In the genomic region with DNA sequence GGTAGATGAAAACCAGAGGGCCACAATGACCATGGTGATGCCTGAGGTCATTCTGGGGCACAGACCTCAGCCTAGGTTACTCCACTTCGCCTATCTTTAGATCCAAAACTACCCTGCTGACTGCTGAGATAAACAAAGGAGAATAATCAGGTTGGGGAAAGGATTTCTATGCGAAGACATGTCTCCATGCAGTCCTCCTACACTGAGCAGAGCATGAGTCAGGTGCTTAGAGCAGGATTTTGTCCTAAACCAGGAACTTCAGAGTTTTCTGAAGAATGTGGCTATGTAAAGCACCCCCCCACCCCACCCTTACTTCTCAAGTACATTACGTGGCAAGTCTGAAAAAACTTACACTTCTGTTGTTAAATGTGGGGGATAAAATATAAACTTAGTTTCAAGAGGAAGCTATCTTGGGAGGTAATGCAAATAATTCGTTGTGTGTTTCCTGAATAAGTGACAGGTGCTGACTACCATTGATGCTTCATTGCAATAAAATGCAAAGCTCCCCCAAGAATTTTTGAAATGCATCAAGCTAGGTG, we compare ENCODE assay signal across 13 cellular contexts. TPM values are rescaled to one million over a fixed set of nuclear protein-coding genes. Genes with fewer than 3 reads are reported as not detected.
DNase-seq lines count a peak whose midpoint lies in the region; ATAC-seq and TF ChIP-seq lines count a peak whose summit lies in the region.
"Had no signal": no experiment of that assay in that cellular context is flagged by ENCODE, and none has a peak within 500 bp of the region (broad histone marks: within the 10 kb centered on the region; RNA-seq: fewer than 3 reads in every experiment).

No MANE protein-coding gene starts in this region.

- no peaks in the 10 kb centered on the region for H3K9me3 ChIP-seq in CD8-positive, alpha-beta T cell (ENCODE audit: low read length)

- intact Hi-C loops in CD8-positive, alpha-beta T cell (cut with DNase I, micrococcal nuclease), result no loop called here
- intact Hi-C loops in lower leg skin (cut with DNase I; ENCODE audit: low total_unique reads), result no loop called here

- H3K9me3 Mint-ChIP-seq in CD8-positive, alpha-beta T cell, result no peaks in the 10 kb centered on the region
- H3K9me3 Mint-ChIP-seq: CD8-positive, alpha-beta memory T cell had no signal

- H3K27me3 ChIP-seq in CD8-positive, alpha-beta T cell (ENCODE audit: insufficient read depth, low read length), result no peaks in the 10 kb centered on the region

- ATAC-seq in CD8-positive, alpha-beta T cell, result no peak
- peak; percentile 61 for ATAC-seq in GM19455 (IDR thresholded peaks at IDR 0.05; ENCODE audit: unreplicated experiment)
- peak; percentile 54 for ATAC-seq in HG03108 (IDR thresholded peaks at IDR 0.05; ENCODE audit: unreplicated experiment)

- H3K27ac ChIP-seq in CD8-positive, alpha-beta T cell (ENCODE audit: low read depth, low read length), result no peak overlapping the region

- no peak for TF ChIP-seq POLR2A in lower leg skin (IDR thresholded peaks at IDR 0.05)

- in situ Hi-C loops in astrocyte of the spinal cord (cut with HindIII; ENCODE audit: low sequenced_read_pairs), result no loop called here

- peak overlapping the region; percentile 24 for H3K27ac Mint-ChIP-seq in CD8-positive, alpha-beta T cell

- H3K27me3 Mint-ChIP-seq in CD8-positive, alpha-beta T cell (ENCODE audit: low read depth), result no peaks in the 10 kb centered on the region
- H3K27me3 Mint-ChIP-seq: CD8-positive, alpha-beta memory T cell had no signal

- no peaks in the 10 kb centered on the region for H3K36me3 Mint-ChIP-seq in CD8-positive, alpha-beta T cell

- POLR2A ChIA-PET in CD8-positive, alpha-beta T cell (lab: Charles Lee), result interaction anchor here (0.9 to 1.3 kb wide), 3 partner anchors 19 to 80 kb away, joined by 3 to 6 read pairs (median 4); a partner anchor contains a TSS

- no peaks in the 10 kb centered on the region for H3K36me3 ChIP-seq in CD8-positive, alpha-beta T cell (ENCODE audit: insufficient read depth, low read length)

- CTCF ChIA-PET in CD8-positive, alpha-beta T cell (lab: Charles Lee), result no interaction called here

- TF ChIP-seq CTCF in CD8-positive, alpha-beta T cell (IDR thresholded peaks at IDR 0.05), result no peak
- TF ChIP-seq CTCF in astrocyte of the spinal cord (IDR thresholded peaks at IDR 0.05; ENCODE audit: low read depth, low read length), result no peak
- TF ChIP-seq CTCF in lower leg skin (IDR thresholded peaks at IDR 0.05), result no peak

- WGBS in lower leg skin, 2 donors, result 82 to 83% methylated on average over 4 of the region's 4 CpGs

- H3K4me1 ChIP-seq in CD8-positive, alpha-beta T cell (ENCODE audit: insufficient read depth, low read length), result peaks cover 25% of the 10 kb centered on the region

- H3K4me3 Mint-ChIP-seq in CD8-positive, alpha-beta T cell, result no peak overlapping the region
- H3K4me3 Mint-ChIP-seq: CD8-positive, alpha-beta memory T cell had no signal

- H3K4me1 Mint-ChIP-seq in CD8-positive, alpha-beta T cell (ENCODE audit: low read depth), result peaks cover 35% of the 10 kb centered on the region

- no peak overlapping the region for H3K4me3 ChIP-seq in CD8-positive, alpha-beta T cell (ENCODE audit: low read depth, low read length)
- H3K4me3 ChIP-seq in astrocyte of the spinal cord (ENCODE audit: low read depth, low read length) (no peak overlapping the region), lower leg skin (ENCODE audit: low read depth, poor library complexity, severe bottlenecking) (no peak overlapping the region)

- no peak for DNase-seq in CD8-positive, alpha-beta T cell
- peak; percentile 29 for DNase-seq in astrocyte of the spinal cord (ENCODE audit: low read depth, low spot score)
- no peak for DNase-seq in kidney glomerular epithelial cell (lab: John Stamatoyannopoulos, UW)
- no peak for DNase-seq in lower leg skin (ENCODE audit: low spot score in 2 of 2)
- no peak for DNase-seq in NCI-H2107 treated with DMSO at 0.1 percent for 48 hours (lab: John Stamatoyannopoulos, UW; ENCODE audit: unreplicated experiment)
- no peak for DNase-seq in stimulated activated CD4-positive, alpha-beta T cell treated with anti-CD3 and anti-CD28 coated beads, Interleukin-1b, Interleukin-23, amount 100 ng/mL, for 48 hours
- DNase-seq: CD8-positive, alpha-beta memory T cell; effector CD8-positive, alpha-beta T cell; NCI-H1436; small intestine; SW 1271 had no signal

RNA-seq across cellular contexts. Expression of a gene that starts 19.4 kb away (rescaled TPM):
- total RNA-seq in CD8-positive, alpha-beta T cell, result not detected
- total RNA-seq in lower leg skin, result 1 to 10 TPM in 2 of 4 donors, under 1 TPM in 1, not detected in 1; 0.63 to 2.5 (median 1.3) TPM
